In the genomic region with DNA sequence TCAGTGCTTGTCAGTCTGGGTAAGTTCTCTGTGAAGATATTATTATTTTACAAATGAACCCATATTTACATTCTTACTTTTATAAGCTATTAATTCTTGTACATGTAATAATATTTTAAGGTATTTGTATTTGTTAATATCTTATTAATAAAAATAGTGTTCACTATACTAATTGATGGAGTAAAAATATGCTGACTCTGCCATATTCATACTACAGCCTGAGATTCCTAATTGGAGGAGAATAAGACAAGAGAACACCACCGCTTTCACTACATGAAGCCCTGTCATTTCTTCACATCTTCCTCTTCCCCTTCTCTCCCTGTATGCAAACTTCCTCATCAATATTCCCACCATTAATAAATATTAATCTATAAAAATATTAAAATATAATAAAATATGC, we compare ENCODE assay signal across 28 cellular contexts.
"Had no signal": no experiment of that assay in that cellular context is flagged by ENCODE, and none has a peak within 500 bp of the region (broad histone marks: within the 10 kb centered on the region; RNA-seq: fewer than 3 reads in every experiment).

No MANE protein-coding gene starts in this region.

- H3K4me2 ChIP-seq: hepatocyte had no signal

- H3K79me2 ChIP-seq: hepatocyte had no signal

- H2AFZ ChIP-seq: hepatocyte had no signal

- ATAC-seq: effector memory CD8-positive, alpha-beta T cell; esophagus mucosa; foreskin keratinocyte; gastrocnemius medialis; gastroesophageal sphincter; heart left ventricle; heart right ventricle had no signal

- H3K4me3 ChIP-seq: colonic mucosa, coronary artery, dorsolateral prefrontal cortex, esophagus muscularis mucosa, esophagus squamous epithelium, gastrocnemius medialis, gastroesophageal sphincter, heart left ventricle, heart right ventricle, hepatocyte had no signal

- H3K36me3 ChIP-seq: colonic mucosa, esophagus muscularis mucosa, esophagus squamous epithelium, gastrocnemius medialis, gastroesophageal sphincter, heart left ventricle, heart right ventricle had no signal

- H3K4me1 ChIP-seq: colonic mucosa, esophagus muscularis mucosa, esophagus squamous epithelium, foreskin keratinocyte, gastrocnemius medialis, gastroesophageal sphincter, heart left ventricle, heart right ventricle had no signal

- FAIRE-seq: endometrium, endothelial cell of umbilical vein, frontal cortex had no signal

- DNase-seq: colonic mucosa; cortex of kidney; dermis blood vessel endothelial cell; dorsolateral prefrontal cortex; effector CD4-positive, alpha-beta T cell; effector CD8-positive, alpha-beta T cell; effector memory CD4-positive, alpha-beta T cell; effector memory CD8-positive, alpha-beta T cell; endodermal cell; erythroblast; esophagus squamous epithelium; foreskin fibroblast; foreskin keratinocyte; foreskin melanocyte; gastrocnemius medialis; glutamatergic neuron; head of caudate nucleus; heart left ventricle; heart right ventricle had no signal

- H3K9me3 ChIP-seq: colonic mucosa, esophagus muscularis mucosa, esophagus squamous epithelium, gastrocnemius medialis, gastroesophageal sphincter had no signal

- H3K27ac ChIP-seq: colonic mucosa, coronary artery, dorsolateral prefrontal cortex, epithelial cell of prostate, esophagus muscularis mucosa, esophagus squamous epithelium, foreskin keratinocyte, gastrocnemius medialis, gastroesophageal sphincter, heart left ventricle, heart right ventricle, hepatocyte had no signal

- H3K27me3 ChIP-seq: colonic mucosa, dorsolateral prefrontal cortex, esophagus muscularis mucosa, esophagus squamous epithelium, foreskin keratinocyte, gastrocnemius medialis, gastroesophageal sphincter, heart left ventricle, heart right ventricle, hepatocyte had no signal
